1 cellular context compared by ENCODE assay signal in the genomic region with DNA sequence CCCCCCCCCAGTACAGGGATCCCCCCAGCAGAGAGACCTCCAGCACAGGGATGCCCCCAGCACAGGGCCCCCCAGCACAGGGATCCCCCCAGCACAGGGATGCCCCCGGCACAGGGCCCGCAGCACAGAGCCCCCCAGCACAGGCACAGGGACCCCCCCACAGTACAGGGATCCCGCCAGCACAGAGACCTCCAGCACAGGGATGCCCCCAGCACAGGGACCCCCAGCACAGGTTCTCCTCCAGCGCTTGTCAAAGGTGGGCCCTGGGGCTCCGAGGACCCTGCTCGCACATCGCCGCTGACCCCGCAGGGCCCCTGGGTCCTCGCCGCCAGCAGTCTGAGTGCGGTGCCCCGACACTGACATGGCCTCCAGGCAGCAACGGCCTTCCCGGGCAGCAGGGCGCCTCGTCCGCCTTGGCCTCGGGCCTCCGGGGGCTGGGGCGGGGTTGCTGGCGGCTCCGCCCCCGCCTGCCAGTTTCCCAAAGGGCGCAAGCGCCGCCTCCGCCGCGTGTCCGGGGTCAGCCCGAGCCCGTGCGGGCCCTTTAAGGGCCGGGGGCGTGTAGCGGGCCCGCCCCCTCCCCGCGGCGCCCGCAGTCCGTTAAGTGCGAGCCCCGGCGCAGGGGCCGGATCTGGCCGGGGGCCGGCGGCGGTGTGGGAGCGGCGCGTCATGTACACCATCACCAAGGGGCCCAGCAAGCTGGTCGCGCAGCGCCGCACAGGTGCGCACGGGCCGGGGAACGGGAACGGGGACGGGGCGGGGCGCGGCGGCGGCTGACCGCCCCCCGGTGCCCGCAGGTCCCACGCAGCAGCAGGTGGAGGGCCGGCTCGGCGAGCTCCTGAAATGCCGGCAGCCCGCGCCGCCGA.
TF ChIP-seq lines count a peak whose summit lies in the region.

A gene with protein sequence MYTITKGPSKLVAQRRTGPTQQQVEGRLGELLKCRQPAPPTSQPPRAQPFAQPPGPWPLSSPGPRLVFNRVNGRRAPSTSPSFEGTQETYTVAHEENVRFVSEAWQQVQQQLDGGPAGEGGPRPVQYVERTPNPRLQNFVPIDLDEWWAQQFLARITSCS (plus strand): TSS at position 503 of the 863 bp plus-strand sequence. CDS start 164 bp downstream, at position 667.

TF ChIP-seq in HepG2, 621 proteins besides CTCF, POLR2A, EP300 and RAD21 (continued from another document and continues in another):
- no peak; the same call in none of the 2 replicates for TF ChIP-seq MED1 (CRISPR knock-in tag; IDR thresholded peaks at IDR 0.05)
- no peak for TF ChIP-seq ZBTB26 (CRISPR knock-in tag; IDR thresholded peaks at IDR 0.05; ENCODE audit: borderline replicate concordance)
- TF ChIP-seq ZNF557 (CRISPR knock-in tag; IDR thresholded peaks at IDR 0.05), result no peak
- TF ChIP-seq CBX2 (IDR thresholded peaks at IDR 0.05; ENCODE audit: low read depth, low read length), result no peak
- TF ChIP-seq CBX2 (CRISPR knock-in tag; IDR thresholded peaks at IDR 0.05; ENCODE audit: low read depth), result no peak
- TF ChIP-seq TEAD3 (CRISPR knock-in tag; optimal IDR thresholded peaks at IDR 0.05; ENCODE audit: borderline replicate concordance), result no peak
- peak; percentile 54; the same call in 1 of the 2 replicates for TF ChIP-seq NRL (CRISPR knock-in tag; IDR thresholded peaks at IDR 0.05; ENCODE audit: borderline replicate concordance)
- TF ChIP-seq HBP1 (CRISPR knock-in tag; IDR thresholded peaks at IDR 0.05; ENCODE audit: low read depth), result no peak; the same call in 1 of the 2 replicates
- TF ChIP-seq GZF1 (CRISPR knock-in tag; IDR thresholded peaks at IDR 0.05), result no peak
- no peak for TF ChIP-seq NFE2L2 (IDR thresholded peaks at IDR 0.05; ENCODE audit: low read length)
- TF ChIP-seq, protein P1, sequence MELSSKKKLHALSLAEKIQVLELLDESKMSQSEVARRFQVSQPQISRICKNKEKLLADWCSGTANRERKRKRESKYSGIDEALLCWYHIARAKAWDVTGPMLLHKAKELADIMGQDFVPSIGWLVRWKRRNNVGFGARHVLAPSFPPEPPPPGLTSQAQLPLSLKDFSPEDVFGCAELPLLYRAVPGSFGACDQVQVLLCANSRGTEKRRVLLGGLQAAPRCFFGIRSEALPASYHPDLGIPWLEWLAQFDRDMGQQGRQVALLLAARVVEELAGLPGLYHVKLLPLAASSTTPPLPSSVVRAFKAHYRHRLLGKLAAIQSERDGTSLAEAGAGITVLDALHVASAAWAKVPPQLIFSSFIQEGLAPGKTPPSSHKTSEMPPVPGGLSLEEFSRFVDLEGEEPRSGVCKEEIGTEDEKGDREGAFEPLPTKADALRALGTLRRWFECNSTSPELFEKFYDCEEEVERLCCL (CRISPR knock-in tag; IDR thresholded peaks at IDR 0.05; ENCODE audit: borderline replicate concordance), result no peak
- peak; percentile 72; the same call in 1 of the 2 replicates for TF ChIP-seq ZNF790 (CRISPR knock-in tag; IDR thresholded peaks at IDR 0.05; ENCODE audit: borderline replicate concordance)
- TF ChIP-seq BCL6 (CRISPR knock-in tag; IDR thresholded peaks at IDR 0.05), result 0 out of 2 replicates have a peak, but pooled peaks have one; percentile 15
- no peak for TF ChIP-seq ZNF614 (CRISPR knock-in tag; IDR thresholded peaks at IDR 0.05; ENCODE audit: borderline replicate concordance)
- TF ChIP-seq ELF1 (CRISPR knock-in tag; IDR thresholded peaks at IDR 0.05), result no peak
- no peak for TF ChIP-seq JDP2 (CRISPR knock-in tag; IDR thresholded peaks at IDR 0.05; ENCODE audit: borderline replicate concordance)
- peak; percentile 83; the same call in 1 of the 2 replicates for TF ChIP-seq ZNF772 (CRISPR knock-in tag; IDR thresholded peaks at IDR 0.05)
- TF ChIP-seq KAT2B (IDR thresholded peaks at IDR 0.05; ENCODE audit: borderline replicate concordance, low read depth, low read length), result no peak
- TF ChIP-seq, protein P2, sequence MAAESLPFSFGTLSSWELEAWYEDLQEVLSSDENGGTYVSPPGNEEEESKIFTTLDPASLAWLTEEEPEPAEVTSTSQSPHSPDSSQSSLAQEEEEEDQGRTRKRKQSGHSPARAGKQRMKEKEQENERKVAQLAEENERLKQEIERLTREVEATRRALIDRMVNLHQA (CRISPR knock-in tag; IDR thresholded peaks at IDR 0.05), result no peak
- TF ChIP-seq ATAD3A (CRISPR knock-in tag; IDR thresholded peaks at IDR 0.05), result no peak
- TF ChIP-seq RARG (CRISPR knock-in tag; IDR thresholded peaks at IDR 0.05; ENCODE audit: low read depth), result no peak
- TF ChIP-seq ARNT2 (CRISPR knock-in tag; IDR thresholded peaks at IDR 0.05; ENCODE audit: low read depth), result no peak
- no peak for TF ChIP-seq ZIK1 (CRISPR knock-in tag; IDR thresholded peaks at IDR 0.05; ENCODE audit: borderline replicate concordance, low read depth)
- TF ChIP-seq ZNF558 (CRISPR knock-in tag; IDR thresholded peaks at IDR 0.05; ENCODE audit: borderline replicate concordance), result no peak
- peak; percentile 33 for TF ChIP-seq SRSF1 (optimal IDR thresholded peaks at IDR 0.05; ENCODE audit: low read depth, low read length)
- peak; percentile 46; the same call in 1 of the 2 replicates for TF ChIP-seq ELF3 (CRISPR knock-in tag; IDR thresholded peaks at IDR 0.05)
- peak; percentile 82 for TF ChIP-seq SP4 (CRISPR knock-in tag; IDR thresholded peaks at IDR 0.05)
- no peak; the same call in 1 of the 2 replicates for TF ChIP-seq ZNF441 (CRISPR knock-in tag; IDR thresholded peaks at IDR 0.05; ENCODE audit: borderline replicate concordance)
- no peak for TF ChIP-seq SOX13 (IDR thresholded peaks at IDR 0.05)
- peak in 1 of 2 experiments; percentile 30; a peak in 1 of 4 replicates for TF ChIP-seq SOX13 (CRISPR knock-in tag; conservative IDR thresholded peaks at IDR 0.05 in 1 of 2, IDR thresholded peaks at IDR 0.05 in 1 of 2)
- no peak for TF ChIP-seq RBAK (CRISPR knock-in tag; IDR thresholded peaks at IDR 0.05)
- TF ChIP-seq ARHGAP35 (CRISPR knock-in tag; IDR thresholded peaks at IDR 0.05; ENCODE audit: borderline replicate concordance), result no peak; the same call in 1 of the 2 replicates
- TF ChIP-seq ZNF724P (CRISPR knock-in tag; IDR thresholded peaks at IDR 0.05; ENCODE audit: borderline replicate concordance), result no peak
- TF ChIP-seq ZC3H4 (CRISPR knock-in tag; IDR thresholded peaks at IDR 0.05; ENCODE audit: borderline replicate concordance), result no peak
- TF ChIP-seq ZMYM4 (CRISPR knock-in tag; IDR thresholded peaks at IDR 0.05), result peak; percentile 30; the same call in 1 of the 2 replicates
- TF ChIP-seq FOXC1 (CRISPR knock-in tag; IDR thresholded peaks at IDR 0.05; ENCODE audit: borderline replicate concordance), result peak; percentile 27; the same call in 1 of the 2 replicates
- no peak for TF ChIP-seq MZF1 (CRISPR knock-in tag; IDR thresholded peaks at IDR 0.05; ENCODE audit: borderline replicate concordance)
- TF ChIP-seq ZNF33A (CRISPR knock-in tag; IDR thresholded peaks at IDR 0.05; ENCODE audit: borderline replicate concordance), result no peak
- TF ChIP-seq, protein P3, sequence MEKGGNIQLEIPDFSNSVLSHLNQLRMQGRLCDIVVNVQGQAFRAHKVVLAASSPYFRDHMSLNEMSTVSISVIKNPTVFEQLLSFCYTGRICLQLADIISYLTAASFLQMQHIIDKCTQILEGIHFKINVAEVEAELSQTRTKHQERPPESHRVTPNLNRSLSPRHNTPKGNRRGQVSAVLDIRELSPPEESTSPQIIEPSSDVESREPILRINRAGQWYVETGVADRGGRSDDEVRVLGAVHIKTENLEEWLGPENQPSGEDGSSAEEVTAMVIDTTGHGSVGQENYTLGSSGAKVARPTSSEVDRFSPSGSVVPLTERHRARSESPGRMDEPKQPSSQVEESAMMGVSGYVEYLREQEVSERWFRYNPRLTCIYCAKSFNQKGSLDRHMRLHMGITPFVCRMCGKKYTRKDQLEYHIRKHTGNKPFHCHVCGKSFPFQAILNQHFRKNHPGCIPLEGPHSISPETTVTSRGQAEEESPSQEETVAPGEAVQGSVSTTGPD (CRISPR knock-in tag; IDR thresholded peaks at IDR 0.05), result no peak
- TF ChIP-seq, protein P4, sequence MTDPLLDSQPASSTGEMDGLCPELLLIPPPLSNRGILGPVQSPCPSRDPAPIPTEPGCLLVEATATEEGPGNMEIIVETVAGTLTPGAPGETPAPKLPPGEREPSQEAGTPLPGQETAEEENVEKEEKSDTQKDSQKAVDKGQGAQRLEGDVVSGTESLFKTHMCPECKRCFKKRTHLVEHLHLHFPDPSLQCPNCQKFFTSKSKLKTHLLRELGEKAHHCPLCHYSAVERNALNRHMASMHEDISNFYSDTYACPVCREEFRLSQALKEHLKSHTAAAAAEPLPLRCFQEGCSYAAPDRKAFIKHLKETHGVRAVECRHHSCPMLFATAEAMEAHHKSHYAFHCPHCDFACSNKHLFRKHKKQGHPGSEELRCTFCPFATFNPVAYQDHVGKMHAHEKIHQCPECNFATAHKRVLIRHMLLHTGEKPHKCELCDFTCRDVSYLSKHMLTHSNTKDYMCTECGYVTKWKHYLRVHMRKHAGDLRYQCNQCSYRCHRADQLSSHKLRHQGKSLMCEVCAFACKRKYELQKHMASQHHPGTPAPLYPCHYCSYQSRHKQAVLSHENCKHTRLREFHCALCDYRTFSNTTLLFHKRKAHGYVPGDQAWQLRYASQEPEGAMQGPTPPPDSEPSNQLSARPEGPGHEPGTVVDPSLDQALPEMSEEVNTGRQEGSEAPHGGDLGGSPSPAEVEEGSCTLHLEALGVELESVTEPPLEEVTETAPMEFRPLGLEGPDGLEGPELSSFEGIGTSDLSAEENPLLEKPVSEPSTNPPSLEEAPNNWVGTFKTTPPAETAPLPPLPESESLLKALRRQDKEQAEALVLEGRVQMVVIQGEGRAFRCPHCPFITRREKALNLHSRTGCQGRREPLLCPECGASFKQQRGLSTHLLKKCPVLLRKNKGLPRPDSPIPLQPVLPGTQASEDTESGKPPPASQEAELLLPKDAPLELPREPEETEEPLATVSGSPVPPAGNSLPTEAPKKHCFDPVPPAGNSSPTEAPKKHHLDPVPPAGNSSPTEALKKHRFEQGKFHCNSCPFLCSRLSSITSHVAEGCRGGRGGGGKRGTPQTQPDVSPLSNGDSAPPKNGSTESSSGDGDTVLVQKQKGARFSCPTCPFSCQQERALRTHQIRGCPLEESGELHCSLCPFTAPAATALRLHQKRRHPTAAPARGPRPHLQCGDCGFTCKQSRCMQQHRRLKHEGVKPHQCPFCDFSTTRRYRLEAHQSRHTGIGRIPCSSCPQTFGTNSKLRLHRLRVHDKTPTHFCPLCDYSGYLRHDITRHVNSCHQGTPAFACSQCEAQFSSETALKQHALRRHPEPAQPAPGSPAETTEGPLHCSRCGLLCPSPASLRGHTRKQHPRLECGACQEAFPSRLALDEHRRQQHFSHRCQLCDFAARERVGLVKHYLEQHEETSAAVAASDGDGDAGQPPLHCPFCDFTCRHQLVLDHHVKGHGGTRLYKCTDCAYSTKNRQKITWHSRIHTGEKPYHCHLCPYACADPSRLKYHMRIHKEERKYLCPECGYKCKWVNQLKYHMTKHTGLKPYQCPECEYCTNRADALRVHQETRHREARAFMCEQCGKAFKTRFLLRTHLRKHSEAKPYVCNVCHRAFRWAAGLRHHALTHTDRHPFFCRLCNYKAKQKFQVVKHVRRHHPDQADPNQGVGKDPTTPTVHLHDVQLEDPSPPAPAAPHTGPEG (CRISPR knock-in tag; IDR thresholded peaks at IDR 0.05), result no peak
- TF ChIP-seq IKZF1 (IDR thresholded peaks at IDR 0.05), result no peak
- TF ChIP-seq ZNF263 (CRISPR knock-in tag; IDR thresholded peaks at IDR 0.05), result no peak
- no peak for TF ChIP-seq PRDM15 (CRISPR knock-in tag; IDR thresholded peaks at IDR 0.05)
- TF ChIP-seq RCOR2 (CRISPR knock-in tag; IDR thresholded peaks at IDR 0.05), result no peak
- TF ChIP-seq MTF2 (CRISPR knock-in tag; IDR thresholded peaks at IDR 0.05; ENCODE audit: borderline replicate concordance), result peak; percentile 11; the same call in 1 of the 2 replicates
- TF ChIP-seq ZFP36L1 (CRISPR knock-in tag; IDR thresholded peaks at IDR 0.05), result no peak
- TF ChIP-seq BRCA1 (CRISPR knock-in tag; IDR thresholded peaks at IDR 0.05), result peak; percentile 27; the same call in 1 of the 2 replicates
- TF ChIP-seq CHD4 (IDR thresholded peaks at IDR 0.05; ENCODE audit: borderline replicate concordance, low read length), result no peak
- no peak; the same call in 1 of the 2 replicates for TF ChIP-seq RNF2 (conservative IDR thresholded peaks at IDR 0.05; ENCODE audit: low read depth)
